ENCODE assay signal across 33 cellular contexts in genomic region chr11:101955278-101955677, GRCh38. TPM values are rescaled to one million over a fixed set of nuclear protein-coding genes. Genes with fewer than 3 reads are reported as not detected.
"Had no signal": no experiment of that assay in that cellular context is flagged by ENCODE, and none has a peak within 500 bp of the region (broad histone marks: within the 10 kb centered on the region; RNA-seq: fewer than 3 reads in every experiment).

No MANE protein-coding gene starts in this region.

- H3K4me1 ChIP-seq: neural progenitor cell, parathyroid adenoma, psoas muscle, spleen, suprapubic skin, testis, tibial artery, transverse colon, upper lobe of right lung, uterus had no signal

- H3K36me3 Mint-ChIP-seq: natural killer cell, neural progenitor cell, type B pancreatic cell had no signal

- H3K4me1 Mint-ChIP-seq: natural killer cell; nephron; neural progenitor cell; stimulated activated memory B cell treated with anti-CD40 and anti-IgM and Interleukin-4, amounts not matched to agents 10 μg/mL and 1 μg/mL and 100 μg/mL, for 72 hours; stimulated activated naive CD8-positive, alpha-beta T cell treated with anti-CD3 and anti-CD28 coated beads, Interleukin-15, amount 100 ng/mL, for 72 hours had no signal

- H3K9me3 ChIP-seq: ovary, psoas muscle, spleen, suprapubic skin, testis, tibial artery, transverse colon, upper lobe of right lung, uterus had no signal

- DNase-seq: natural killer cell; occipital lobe; ovary; psoas muscle; right cardiac atrium; spleen; stimulated activated CD4-positive, alpha-beta T cell treated with anti-CD3 and anti-CD28 coated beads, Interleukin-12 subunit alpha, Interleukin-12 subunit beta, amount 100 ng/mL, for 4 hours; stimulated activated CD4-positive, alpha-beta T cell treated with anti-CD3 and anti-CD28 coated beads, Interleukin-1b, Interleukin-23, amount 100 ng/mL, for 48 hours; stimulated activated CD4-positive, alpha-beta T cell treated with anti-CD3 and anti-CD28 coated beads, Interleukin-4, amount 100 ng/mL, for 1 hour; stimulated activated CD4-positive, alpha-beta T cell treated with anti-CD3 and anti-CD28 coated beads, Interleukin-4, amount 100 ng/mL, for 4 hours; stimulated activated CD8-positive, alpha-beta memory T cell treated with anti-CD3 and anti-CD28 coated beads, Interleukin-4, amount 100 ng/mL, for 48 hours; stimulated activated naive CD4-positive, alpha-beta T cell; stimulated activated naive CD8-positive, alpha-beta T cell treated with anti-CD3 and anti-CD28 coated beads, Interleukin-15, amount 100 ng/mL, for 72 hours; stimulated activated naive CD8-positive, alpha-beta T cell treated with anti-CD3 and anti-CD28 coated beads, Interleukin-15, Interleukin-2, amounts not matched to agents 100 U/mL and 50 U/mL, for 24 hours; substantia nigra; testis; tibial artery; transverse colon; upper lobe of right lung; uterus had no signal

- H3K27ac Mint-ChIP-seq: natural killer cell; nephron; neural progenitor cell; progenitor cell of endocrine pancreas; stimulated activated memory B cell treated with anti-CD40 and anti-IgM and Interleukin-4, amounts not matched to agents 10 μg/mL and 1 μg/mL and 100 μg/mL, for 72 hours; stimulated activated naive CD8-positive, alpha-beta T cell treated with anti-CD3 and anti-CD28 coated beads, Interleukin-15, amount 100 ng/mL, for 72 hours; type B pancreatic cell had no signal

- H3K27ac ChIP-seq: neural progenitor cell, ovary, parathyroid adenoma, psoas muscle, skin epidermis, spleen, suprapubic skin, testis, tibial artery, transverse colon, upper lobe of right lung, uterus had no signal

- H3K27me3 Mint-ChIP-seq: progenitor cell of endocrine pancreas; stimulated activated memory B cell treated with anti-CD40 and anti-IgM and Interleukin-4, amounts not matched to agents 10 μg/mL and 1 μg/mL and 100 μg/mL, for 72 hours; stimulated activated naive CD8-positive, alpha-beta T cell treated with anti-CD3 and anti-CD28 coated beads, Interleukin-15, amount 100 ng/mL, for 72 hours; type B pancreatic cell had no signal

- H3K4me3 Mint-ChIP-seq: natural killer cell; nephron; neural progenitor cell; stimulated activated memory B cell treated with anti-CD40 and anti-IgM and Interleukin-4, amounts not matched to agents 10 μg/mL and 1 μg/mL and 100 μg/mL, for 72 hours; stimulated activated naive CD8-positive, alpha-beta T cell treated with anti-CD3 and anti-CD28 coated beads, Interleukin-15, amount 100 ng/mL, for 72 hours; type B pancreatic cell had no signal

- ATAC-seq: natural killer cell; psoas muscle; right cardiac atrium; sciatic nerve; stimulated activated memory B cell treated with anti-CD40 and anti-IgM and Interleukin-4, amounts not matched to agents 10 μg/mL and 1 μg/mL and 100 μg/mL, for 72 hours; stimulated activated naive CD8-positive, alpha-beta T cell treated with anti-CD3 and anti-CD28 coated beads, Interleukin-15, amount 100 ng/mL, for 72 hours; stimulated activated naive CD8-positive, alpha-beta T cell treated with anti-CD3 and anti-CD28 coated beads, Interleukin-15, Interleukin-2, amounts not matched to agents 100 U/mL and 50 U/mL, for 24 hours; upper lobe of right lung had no signal

- H3K4me3 ChIP-seq: neural progenitor cell, ovary, psoas muscle, skin epidermis, smooth muscle cell, spleen, suprapubic skin, testis, tibial artery, transverse colon, upper lobe of right lung, uterus had no signal

- H3K9ac ChIP-seq: neural progenitor cell, parathyroid adenoma had no signal

- H3K9me3 Mint-ChIP-seq: natural killer cell; nephron; neural progenitor cell; stimulated activated memory B cell treated with anti-CD40 and anti-IgM and Interleukin-4, amounts not matched to agents 10 μg/mL and 1 μg/mL and 100 μg/mL, for 72 hours; stimulated activated naive CD8-positive, alpha-beta T cell treated with anti-CD3 and anti-CD28 coated beads, Interleukin-15, amount 100 ng/mL, for 72 hours; type B pancreatic cell had no signal

- H3K36me3 ChIP-seq: neural progenitor cell, ovary, transverse colon, upper lobe of right lung, uterus had no signal

- H3K27me3 ChIP-seq: neural progenitor cell, ovary, spleen, suprapubic skin, testis, tibial artery, transverse colon, upper lobe of right lung, uterus had no signal

RNA-seq across cellular contexts. Expression of gene ANGPTL5, which starts 39.0 kb away (rescaled TPM):
- total RNA-seq: natural killer cell, progenitor cell of endocrine pancreas, renal cortical epithelial cell, smooth muscle cell, spleen, urinary bladder had no signal
- polyA plus RNA-seq: neural cell, smooth muscle cell, spleen had no signal
